1 cellular context compared by ENCODE assay signal in the genomic region with DNA sequence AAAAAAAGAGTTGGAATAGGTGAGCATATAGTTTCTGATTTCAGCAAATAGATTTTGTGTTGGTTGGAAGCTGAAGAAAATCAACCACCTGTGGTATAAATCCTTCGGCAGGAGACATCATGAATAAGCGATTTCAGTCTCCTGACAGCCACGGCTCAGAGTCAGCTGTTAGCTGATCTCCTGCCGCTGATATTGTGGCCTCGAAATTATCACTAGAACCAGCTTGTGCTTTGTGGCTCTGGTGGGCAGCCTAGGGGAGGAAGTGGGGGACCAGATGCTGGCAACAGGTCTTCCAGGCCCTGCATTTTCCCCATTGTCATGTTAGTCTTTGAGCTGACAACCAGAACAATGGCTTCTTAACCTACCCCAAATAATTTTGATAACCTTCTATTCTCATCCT.
TF ChIP-seq lines count a peak whose summit lies in the region.

No MANE protein-coding gene starts in this region.

TF ChIP-seq in K562, 482 proteins besides CTCF, POLR2A, EP300 and RAD21 (continues in another document):
- TF ChIP-seq PHF21A (IDR thresholded peaks at IDR 0.05; ENCODE audit: borderline replicate concordance, low read depth) (no peak), BMI1 (IDR thresholded peaks at IDR 0.05; ENCODE audit: low read length) (no peak), FOS (IDR thresholded peaks at IDR 0.05; ENCODE audit: extremely low read depth, insufficient read length) (no peak), ZNF175 (CRISPR knock-in tag; IDR thresholded peaks at IDR 0.05; ENCODE audit: low read depth) (no peak), HMG20A (CRISPR knock-in tag; conservative IDR thresholded peaks at IDR 0.05) (no peak), ZFP1 (CRISPR knock-in tag; IDR thresholded peaks at IDR 0.05) (no peak), KLF10 (CRISPR knock-in tag; IDR thresholded peaks at IDR 0.05) (no peak), ILK (tag; IDR thresholded peaks at IDR 0.05; ENCODE audit: borderline replicate concordance, low read depth) (no peak), PCBP1 (IDR thresholded peaks at IDR 0.05; ENCODE audit: low read depth, low read length, poor library complexity, severe bottlenecking) (no peak), NCOA2 (IDR thresholded peaks at IDR 0.05; ENCODE audit: partially characterized antibody in 2 of 2) (no peak), ZSCAN29 (IDR thresholded peaks at IDR 0.05) (no peak), ZNF239 (CRISPR knock-in tag; IDR thresholded peaks at IDR 0.05) (no peak), SMARCA4 (IDR thresholded peaks at IDR 0.05) (peak; percentile 55; the same call in 1 of the 2 replicates), GABPB1 (CRISPR knock-in tag; IDR thresholded peaks at IDR 0.05) (no peak), SP1 (CRISPR knock-in tag; IDR thresholded peaks at IDR 0.05) (no peak), CTBP1 (IDR thresholded peaks at IDR 0.05; ENCODE audit: borderline replicate concordance) (peak; percentile 24; the same call in 1 of the 2 replicates), NR1H2 (CRISPR knock-in tag; IDR thresholded peaks at IDR 0.05) (no peak), NCOR1 (IDR thresholded peaks at IDR 0.05) (no peak), MYBL2 (IDR thresholded peaks at IDR 0.05; ENCODE audit: low read depth) (no peak), MYBL2 (CRISPR knock-in tag; IDR thresholded peaks at IDR 0.05; ENCODE audit: borderline replicate concordance) (no peak), MAZ (CRISPR knock-in tag; conservative IDR thresholded peaks at IDR 0.05 in 1 of 2, IDR thresholded peaks at IDR 0.05 in 1 of 2) (peak; percentile 15 to 70; a peak in 3 of 4 replicates), ZNF197 (CRISPR knock-in tag; IDR thresholded peaks at IDR 0.05; ENCODE audit: low read depth) (0 out of 2 replicates have a peak, but pooled peaks have one; percentile 50), CXXC5 (CRISPR knock-in tag; IDR thresholded peaks at IDR 0.05) (peak; percentile 32; the same call in 1 of the 2 replicates), ZNF766 (CRISPR knock-in tag; conservative IDR thresholded peaks at IDR 0.05) (peak; percentile 78; the same call in 1 of the 2 replicates), XRCC5 (IDR thresholded peaks at IDR 0.05; ENCODE audit: low read depth, low read length) (no peak), ELF2 (CRISPR knock-in tag; IDR thresholded peaks at IDR 0.05) (no peak), C11orf30 (IDR thresholded peaks at IDR 0.05; ENCODE audit: low read depth) (peak; percentile 45; the same call in 1 of the 2 replicates), HNRNPL (IDR thresholded peaks at IDR 0.05; ENCODE audit: low read depth, low read length) (no peak), ZNF316 (IDR thresholded peaks at IDR 0.05) (no peak), OTX1 (CRISPR knock-in tag; IDR thresholded peaks at IDR 0.05) (no peak), KLF16 (IDR thresholded peaks at IDR 0.05) (peak; percentile 88)
- TF ChIP-seq, protein P1, sequence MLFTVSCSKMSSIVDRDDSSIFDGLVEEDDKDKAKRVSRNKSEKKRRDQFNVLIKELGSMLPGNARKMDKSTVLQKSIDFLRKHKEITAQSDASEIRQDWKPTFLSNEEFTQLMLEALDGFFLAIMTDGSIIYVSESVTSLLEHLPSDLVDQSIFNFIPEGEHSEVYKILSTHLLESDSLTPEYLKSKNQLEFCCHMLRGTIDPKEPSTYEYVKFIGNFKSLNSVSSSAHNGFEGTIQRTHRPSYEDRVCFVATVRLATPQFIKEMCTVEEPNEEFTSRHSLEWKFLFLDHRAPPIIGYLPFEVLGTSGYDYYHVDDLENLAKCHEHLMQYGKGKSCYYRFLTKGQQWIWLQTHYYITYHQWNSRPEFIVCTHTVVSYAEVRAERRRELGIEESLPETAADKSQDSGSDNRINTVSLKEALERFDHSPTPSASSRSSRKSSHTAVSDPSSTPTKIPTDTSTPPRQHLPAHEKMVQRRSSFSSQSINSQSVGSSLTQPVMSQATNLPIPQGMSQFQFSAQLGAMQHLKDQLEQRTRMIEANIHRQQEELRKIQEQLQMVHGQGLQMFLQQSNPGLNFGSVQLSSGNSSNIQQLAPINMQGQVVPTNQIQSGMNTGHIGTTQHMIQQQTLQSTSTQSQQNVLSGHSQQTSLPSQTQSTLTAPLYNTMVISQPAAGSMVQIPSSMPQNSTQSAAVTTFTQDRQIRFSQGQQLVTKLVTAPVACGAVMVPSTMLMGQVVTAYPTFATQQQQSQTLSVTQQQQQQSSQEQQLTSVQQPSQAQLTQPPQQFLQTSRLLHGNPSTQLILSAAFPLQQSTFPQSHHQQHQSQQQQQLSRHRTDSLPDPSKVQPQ (CRISPR knock-in tag; IDR thresholded peaks at IDR 0.05; ENCODE audit: borderline replicate concordance): 0 out of 2 replicates have a peak, but pooled peaks have one; percentile 54
- TF ChIP-seq, protein P2, sequence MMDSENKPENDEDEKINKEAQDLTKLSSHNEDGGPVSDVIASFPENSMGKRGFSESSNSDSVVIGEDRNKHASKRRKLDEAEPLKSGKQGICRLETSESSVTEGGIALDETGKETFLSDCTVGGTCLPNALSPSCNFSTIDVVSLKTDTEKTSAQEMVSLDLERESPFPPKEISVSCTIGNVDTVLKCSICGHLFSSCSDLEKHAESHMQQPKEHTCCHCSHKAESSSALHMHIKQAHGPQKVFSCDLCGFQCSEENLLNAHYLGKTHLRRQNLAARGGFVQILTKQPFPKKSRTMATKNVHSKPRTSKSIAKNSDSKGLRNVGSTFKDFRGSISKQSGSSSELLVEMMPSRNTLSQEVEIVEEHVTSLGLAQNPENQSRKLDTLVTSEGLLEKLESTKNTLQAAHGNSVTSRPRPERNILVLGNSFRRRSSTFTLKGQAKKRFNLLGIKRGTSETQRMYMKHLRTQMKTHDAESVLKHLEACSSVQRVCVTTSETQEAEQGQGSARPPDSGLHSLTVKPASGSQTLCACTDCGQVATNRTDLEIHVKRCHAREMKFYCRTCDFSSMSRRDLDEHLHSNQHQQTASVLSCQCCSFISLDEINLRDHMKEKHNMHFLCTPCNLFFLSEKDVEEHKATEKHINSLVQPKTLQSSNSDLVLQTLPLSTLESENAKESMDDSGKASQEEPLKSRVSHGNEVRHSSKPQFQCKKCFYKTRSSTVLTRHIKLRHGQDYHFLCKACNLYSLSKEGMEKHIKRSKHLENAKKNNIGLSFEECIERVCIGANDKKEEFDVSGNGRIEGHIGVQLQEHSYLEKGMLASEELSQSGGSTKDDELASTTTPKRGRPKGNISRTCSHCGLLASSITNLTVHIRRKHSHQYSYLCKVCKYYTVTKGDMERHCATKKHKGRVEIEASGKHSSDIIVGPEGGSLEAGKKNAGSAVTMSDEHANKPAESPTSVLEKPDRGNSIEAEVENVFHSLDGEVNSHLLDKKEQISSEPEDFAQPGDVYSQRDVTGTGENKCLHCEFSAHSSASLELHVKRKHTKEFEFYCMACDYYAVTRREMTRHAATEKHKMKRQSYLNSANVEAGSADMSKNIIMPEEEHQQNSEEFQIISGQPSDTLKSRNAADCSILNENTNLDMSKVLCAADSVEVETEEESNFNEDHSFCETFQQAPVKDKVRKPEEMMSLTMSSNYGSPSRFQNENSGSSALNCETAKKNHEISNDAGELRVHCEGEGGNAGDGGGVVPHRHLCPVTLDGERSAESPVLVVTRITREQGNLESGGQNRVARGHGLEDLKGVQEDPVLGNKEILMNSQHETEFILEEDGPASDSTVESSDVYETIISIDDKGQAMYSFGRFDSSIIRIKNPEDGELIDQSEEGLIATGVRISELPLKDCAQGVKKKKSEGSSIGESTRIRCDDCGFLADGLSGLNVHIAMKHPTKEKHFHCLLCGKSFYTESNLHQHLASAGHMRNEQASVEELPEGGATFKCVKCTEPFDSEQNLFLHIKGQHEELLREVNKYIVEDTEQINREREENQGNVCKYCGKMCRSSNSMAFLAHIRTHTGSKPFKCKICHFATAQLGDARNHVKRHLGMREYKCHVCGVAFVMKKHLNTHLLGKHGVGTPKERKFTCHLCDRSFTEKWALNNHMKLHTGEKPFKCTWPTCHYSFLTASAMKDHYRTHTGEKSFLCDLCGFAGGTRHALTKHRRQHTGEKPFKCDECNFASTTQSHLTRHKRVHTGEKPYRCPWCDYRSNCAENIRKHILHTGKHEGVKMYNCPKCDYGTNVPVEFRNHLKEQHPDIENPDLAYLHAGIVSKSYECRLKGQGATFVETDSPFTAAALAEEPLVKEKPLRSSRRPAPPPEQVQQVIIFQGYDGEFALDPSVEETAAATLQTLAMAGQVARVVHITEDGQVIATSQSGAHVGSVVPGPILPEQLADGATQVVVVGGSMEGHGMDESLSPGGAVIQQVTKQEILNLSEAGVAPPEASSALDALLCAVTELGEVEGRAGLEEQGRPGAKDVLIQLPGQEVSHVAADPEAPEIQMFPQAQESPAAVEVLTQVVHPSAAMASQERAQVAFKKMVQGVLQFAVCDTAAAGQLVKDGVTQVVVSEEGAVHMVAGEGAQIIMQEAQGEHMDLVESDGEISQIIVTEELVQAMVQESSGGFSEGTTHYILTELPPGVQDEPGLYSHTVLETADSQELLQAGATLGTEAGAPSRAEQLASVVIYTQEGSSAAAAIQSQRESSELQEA (IDR thresholded peaks at IDR 0.05; ENCODE audit: low read depth): no peak
- TF ChIP-seq, protein P3, sequence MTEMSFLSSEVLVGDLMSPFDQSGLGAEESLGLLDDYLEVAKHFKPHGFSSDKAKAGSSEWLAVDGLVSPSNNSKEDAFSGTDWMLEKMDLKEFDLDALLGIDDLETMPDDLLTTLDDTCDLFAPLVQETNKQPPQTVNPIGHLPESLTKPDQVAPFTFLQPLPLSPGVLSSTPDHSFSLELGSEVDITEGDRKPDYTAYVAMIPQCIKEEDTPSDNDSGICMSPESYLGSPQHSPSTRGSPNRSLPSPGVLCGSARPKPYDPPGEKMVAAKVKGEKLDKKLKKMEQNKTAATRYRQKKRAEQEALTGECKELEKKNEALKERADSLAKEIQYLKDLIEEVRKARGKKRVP (CRISPR knock-in tag; IDR thresholded peaks at IDR 0.05): 0 out of 2 replicates have a peak, but pooled peaks have one; percentile 69
- TF ChIP-seq, protein P4, sequence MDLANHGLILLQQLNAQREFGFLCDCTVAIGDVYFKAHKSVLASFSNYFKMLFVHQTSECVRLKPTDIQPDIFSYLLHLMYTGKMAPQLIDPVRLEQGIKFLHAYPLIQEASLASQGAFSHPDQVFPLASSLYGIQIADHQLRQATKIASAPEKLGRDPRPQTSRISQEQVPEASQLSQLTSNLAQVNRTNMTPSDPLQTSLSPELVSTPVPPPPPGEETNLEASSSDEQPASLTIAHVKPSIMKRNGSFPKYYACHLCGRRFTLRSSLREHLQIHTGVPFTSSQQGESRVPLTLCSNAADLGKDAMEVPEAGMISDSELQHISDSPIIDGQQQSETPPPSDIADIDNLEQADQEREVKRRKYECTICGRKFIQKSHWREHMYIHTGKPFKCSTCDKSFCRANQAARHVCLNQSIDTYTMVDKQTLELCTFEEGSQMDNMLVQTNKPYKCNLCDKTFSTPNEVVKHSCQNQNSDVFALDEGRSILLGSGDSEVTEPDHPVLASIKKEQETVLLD (IDR thresholded peaks at IDR 0.05): no peak
- TF ChIP-seq, protein P5, sequence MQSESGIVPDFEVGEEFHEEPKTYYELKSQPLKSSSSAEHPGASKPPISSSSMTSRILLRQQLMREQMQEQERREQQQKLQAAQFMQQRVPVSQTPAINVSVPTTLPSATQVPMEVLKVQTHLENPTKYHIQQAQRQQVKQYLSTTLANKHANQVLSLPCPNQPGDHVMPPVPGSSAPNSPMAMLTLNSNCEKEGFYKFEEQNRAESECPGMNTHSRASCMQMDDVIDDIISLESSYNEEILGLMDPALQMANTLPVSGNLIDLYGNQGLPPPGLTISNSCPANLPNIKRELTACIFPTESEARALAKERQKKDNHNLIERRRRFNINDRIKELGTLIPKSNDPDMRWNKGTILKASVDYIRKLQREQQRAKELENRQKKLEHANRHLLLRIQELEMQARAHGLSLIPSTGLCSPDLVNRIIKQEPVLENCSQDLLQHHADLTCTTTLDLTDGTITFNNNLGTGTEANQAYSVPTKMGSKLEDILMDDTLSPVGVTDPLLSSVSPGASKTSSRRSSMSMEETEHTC (IDR thresholded peaks at IDR 0.05): 0 out of 2 replicates have a peak, but pooled peaks have one; percentile 11
- TF ChIP-seq, protein P6, sequence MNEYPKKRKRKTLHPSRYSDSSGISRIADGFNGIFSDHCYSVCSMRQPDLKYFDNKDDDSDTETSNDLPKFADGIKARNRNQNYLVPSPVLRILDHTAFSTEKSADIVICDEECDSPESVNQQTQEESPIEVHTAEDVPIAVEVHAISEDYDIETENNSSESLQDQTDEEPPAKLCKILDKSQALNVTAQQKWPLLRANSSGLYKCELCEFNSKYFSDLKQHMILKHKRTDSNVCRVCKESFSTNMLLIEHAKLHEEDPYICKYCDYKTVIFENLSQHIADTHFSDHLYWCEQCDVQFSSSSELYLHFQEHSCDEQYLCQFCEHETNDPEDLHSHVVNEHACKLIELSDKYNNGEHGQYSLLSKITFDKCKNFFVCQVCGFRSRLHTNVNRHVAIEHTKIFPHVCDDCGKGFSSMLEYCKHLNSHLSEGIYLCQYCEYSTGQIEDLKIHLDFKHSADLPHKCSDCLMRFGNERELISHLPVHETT (CRISPR knock-in tag; conservative IDR thresholded peaks at IDR 0.05 in 1 of 2, IDR thresholded peaks at IDR 0.05 in 1 of 2): no peak
- TF ChIP-seq, protein P7, sequence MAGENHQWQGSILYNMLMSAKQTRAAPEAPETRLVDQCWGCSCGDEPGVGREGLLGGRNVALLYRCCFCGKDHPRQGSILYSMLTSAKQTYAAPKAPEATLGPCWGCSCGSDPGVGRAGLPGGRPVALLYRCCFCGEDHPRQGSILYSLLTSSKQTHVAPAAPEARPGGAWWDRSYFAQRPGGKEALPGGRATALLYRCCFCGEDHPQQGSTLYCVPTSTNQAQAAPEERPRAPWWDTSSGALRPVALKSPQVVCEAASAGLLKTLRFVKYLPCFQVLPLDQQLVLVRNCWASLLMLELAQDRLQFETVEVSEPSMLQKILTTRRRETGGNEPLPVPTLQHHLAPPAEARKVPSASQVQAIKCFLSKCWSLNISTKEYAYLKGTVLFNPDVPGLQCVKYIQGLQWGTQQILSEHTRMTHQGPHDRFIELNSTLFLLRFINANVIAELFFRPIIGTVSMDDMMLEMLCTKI (IDR thresholded peaks at IDR 0.05; ENCODE audit: partially characterized antibody): no peak
- TF ChIP-seq, protein P8, sequence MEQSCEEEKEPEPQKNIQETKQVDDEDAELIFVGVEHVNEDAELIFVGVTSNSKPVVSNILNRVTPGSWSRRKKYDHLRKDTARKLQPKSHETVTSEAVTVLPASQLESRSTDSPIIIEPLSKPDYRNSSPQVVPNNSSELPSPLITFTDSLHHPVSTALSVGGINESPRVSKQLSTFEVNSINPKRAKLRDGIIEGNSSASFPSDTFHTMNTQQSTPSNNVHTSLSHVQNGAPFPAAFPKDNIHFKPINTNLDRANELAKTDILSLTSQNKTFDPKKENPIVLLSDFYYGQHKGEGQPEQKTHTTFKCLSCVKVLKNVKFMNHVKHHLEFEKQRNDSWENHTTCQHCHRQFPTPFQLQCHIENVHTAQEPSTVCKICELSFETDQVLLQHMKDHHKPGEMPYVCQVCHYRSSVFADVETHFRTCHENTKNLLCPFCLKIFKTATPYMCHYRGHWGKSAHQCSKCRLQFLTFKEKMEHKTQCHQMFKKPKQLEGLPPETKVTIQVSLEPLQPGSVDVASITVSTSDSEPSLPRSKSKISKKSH (CRISPR knock-in tag; IDR thresholded peaks at IDR 0.05): no peak
- TF ChIP-seq, protein P9, sequence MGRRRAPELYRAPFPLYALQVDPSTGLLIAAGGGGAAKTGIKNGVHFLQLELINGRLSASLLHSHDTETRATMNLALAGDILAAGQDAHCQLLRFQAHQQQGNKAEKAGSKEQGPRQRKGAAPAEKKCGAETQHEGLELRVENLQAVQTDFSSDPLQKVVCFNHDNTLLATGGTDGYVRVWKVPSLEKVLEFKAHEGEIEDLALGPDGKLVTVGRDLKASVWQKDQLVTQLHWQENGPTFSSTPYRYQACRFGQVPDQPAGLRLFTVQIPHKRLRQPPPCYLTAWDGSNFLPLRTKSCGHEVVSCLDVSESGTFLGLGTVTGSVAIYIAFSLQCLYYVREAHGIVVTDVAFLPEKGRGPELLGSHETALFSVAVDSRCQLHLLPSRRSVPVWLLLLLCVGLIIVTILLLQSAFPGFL (CRISPR knock-in tag; IDR thresholded peaks at IDR 0.05): no peak
